Comparison of ENCODE assay signal across 8 cellular contexts in the genomic region with DNA sequence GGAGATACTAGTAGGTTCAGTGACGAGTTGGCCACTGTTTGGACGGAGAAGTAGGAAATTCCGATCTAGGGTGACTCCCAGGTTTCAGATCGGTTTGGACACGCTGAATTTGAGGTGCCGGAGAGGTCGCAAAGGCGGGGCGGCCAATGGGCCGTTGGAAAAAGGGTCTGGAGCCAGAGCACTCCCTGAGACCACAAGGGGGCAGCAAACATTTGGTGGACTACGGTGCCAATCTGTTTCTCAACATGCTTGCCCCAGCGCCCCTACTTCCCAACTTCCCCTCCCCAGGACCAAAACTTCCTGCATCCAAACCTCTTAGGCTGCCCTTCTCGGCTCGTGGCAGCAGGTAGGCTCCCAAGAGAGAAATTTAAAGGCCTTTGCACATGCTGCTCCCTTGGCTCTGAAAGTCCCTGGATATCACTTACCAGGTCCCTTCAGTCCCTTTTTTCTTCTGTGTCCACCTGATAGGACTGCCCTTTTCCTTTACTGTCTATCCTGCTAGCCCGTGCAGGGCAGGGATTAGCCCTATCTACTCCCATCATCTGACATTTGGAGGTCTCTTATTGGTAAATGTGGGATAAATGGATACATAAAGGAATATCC. TPM values are rescaled to one million over a fixed set of nuclear protein-coding genes. Genes with fewer than 3 reads are reported as not detected.
DNase-seq lines count a peak whose midpoint lies in the region; ATAC-seq and TF ChIP-seq lines count a peak whose summit lies in the region.

No MANE protein-coding gene starts in this region.

- H3K4me3 ChIP-seq in dorsolateral prefrontal cortex: peak overlapping the region; percentile 38 to 94 (median 81)
- H3K4me3 ChIP-seq in lower leg skin (ENCODE audit: low read depth, poor library complexity, severe bottlenecking): no peak overlapping the region

- 2 to 3% methylated on average over 15 of the region's 15 CpGs for WGBS in lower leg skin, 2 donors

- DNase-seq in DMS 273 treated with DMSO at 0.1 percent for 48 hours (lab: John Stamatoyannopoulos, UW) (peak; percentile 40), NCI-H510A treated with DMSO at 0.1 percent for 48 hours (lab: John Stamatoyannopoulos, UW) (peak; percentile 66), dorsolateral prefrontal cortex (peak in 9 of 10 donors; percentile 59 to 86 (median 77)), lower leg skin (ENCODE audit: low spot score in 2 of 2) (peak; percentile 83 to 97), GOT3 (lab: John Stamatoyannopoulos, UW) (no peak)
- DNase-seq in activated CD4-positive, alpha-beta T cell treated with anti-CD3 and anti-CD28 coated beads, Interleukin-2, amount 50 U/mL, for 1 hour: peak; percentile 60
- DNase-seq in stimulated activated CD4-positive, alpha-beta T cell treated with anti-CD3 and anti-CD28 coated beads, Interleukin-4, amount 100 ng/mL, for 1 hour: peak; percentile 62

- TF ChIP-seq CTCF in dorsolateral prefrontal cortex (IDR thresholded peaks at IDR 0.05 in 54 of 56, conservative IDR thresholded peaks at IDR 0.05 in 2 of 56; ENCODE audit: low read depth in 1 of 56, partially characterized antibody in 56 of 56): peak; percentile 73 to 93 (median 83)
- peak in 1 of 3 donors; percentile 28 for TF ChIP-seq CTCF in lower leg skin (IDR thresholded peaks at IDR 0.05)

- intact Hi-C loops in dorsolateral prefrontal cortex (cut with DNase I): loop anchor here (1.0 to 2.0 kb wide), 2 partner anchors 21 to 22 kb away; no protein-coding TSS in a partner anchor
- intact Hi-C loops in lower leg skin (cut with DNase I; ENCODE audit: low total_unique reads): no loop called here

- H3K27me3 ChIP-seq in dorsolateral prefrontal cortex: no peaks in the 10 kb centered on the region

- peak overlapping the region in 48 of 59 donors; percentile 50 to 96 (median 90) for H3K27ac ChIP-seq in dorsolateral prefrontal cortex

- ATAC-seq in HG02798 (IDR thresholded peaks at IDR 0.05; ENCODE audit: poor library complexity, unreplicated experiment): peak; percentile 35

- TF ChIP-seq POLR2A in lower leg skin (IDR thresholded peaks at IDR 0.05): no peak

RNA-seq across cellular contexts. Expression of a gene that starts 1.0 kb away (rescaled TPM):
- total RNA-seq in dorsolateral prefrontal cortex: 10 to 100 TPM; 12.3 to 32.2 (median 20.6) TPM
- total RNA-seq in lower leg skin: 10 to 100 TPM; 17.0 to 39.0 (median 26.6) TPM

RNA-seq across cellular contexts. Expression of a gene that starts 7.4 kb away (rescaled TPM):
- total RNA-seq in dorsolateral prefrontal cortex: 100 to 1,000 TPM in 116 of 120 experiments, 10 to 100 TPM in 4; 83.5 to 180 (median 139) TPM
- 100 to 1,000 TPM in 3 of 4 donors, 10 to 100 TPM in 1; 80.8 to 166 (median 127) TPM for total RNA-seq in lower leg skin

RNA-seq across cellular contexts. Expression of a gene that starts 16.0 kb away (rescaled TPM):
- total RNA-seq in dorsolateral prefrontal cortex (1 to 10 TPM in 41 of 120 experiments, under 1 TPM in 68, not detected in 11; 0.30 to 3.0 (median 0.87) TPM), lower leg skin (under 1 TPM in 2 of 4 donors, not detected in 2; 0.23 to 0.34 TPM)

RNA-seq across cellular contexts. Expression of a gene that starts 23.4 kb away (rescaled TPM):
- 100 to 1,000 TPM in 12 of 120 experiments, 10 to 100 TPM in 108; 36.2 to 149 (median 67.2) TPM for total RNA-seq in dorsolateral prefrontal cortex
- total RNA-seq in lower leg skin: 10 to 100 TPM in 1 of 4 donors, 1 to 10 TPM in 3; 2.5 to 13.4 (median 3.9) TPM

RNA-seq across cellular contexts. Expression of a gene that starts 24.7 kb away (rescaled TPM):
- 10 to 100 TPM; 26.3 to 48.1 (median 36.0) TPM for total RNA-seq in dorsolateral prefrontal cortex
- 100 to 1,000 TPM in 3 of 4 donors, 10 to 100 TPM in 1; 99.1 to 130 (median 107) TPM for total RNA-seq in lower leg skin
